Comparison of ENCODE assay signal across 19 cellular contexts in genomic region chr22:41948142-41948541, GRCh38. TPM values are rescaled to one million over a fixed set of nuclear protein-coding genes. Genes with fewer than 3 reads are reported as not detected.
DNase-seq lines count a peak whose midpoint lies in the region; ATAC-seq and TF ChIP-seq lines count a peak whose summit lies in the region.
"Had no signal": no experiment of that assay in that cellular context is flagged by ENCODE, and none has a peak within 500 bp of the region (broad histone marks: within the 10 kb centered on the region; RNA-seq: fewer than 3 reads in every experiment).

No MANE protein-coding gene starts in this region.

- H2AFZ ChIP-seq in GM23338 (no peak overlapping the region), SU-DHL-6 (ENCODE audit: low read depth, low read length, severe bottlenecking) (no peak overlapping the region)

- H3K9me3 Mint-ChIP-seq in activated CD4-positive, alpha-beta memory T cell treated with anti-CD3 and anti-CD28 coated beads for 36 hours = no peaks in the 10 kb centered on the region
- H3K9me3 Mint-ChIP-seq in activated CD4-positive, alpha-beta memory T cell treated with anti-CD3 and anti-CD28 coated beads, Interleukin-2, amount 10 ng/mL, durations not matched to agents 7 days and 5 days = no peaks in the 10 kb centered on the region
- H3K9me3 Mint-ChIP-seq in GM23338 = no peaks in the 10 kb centered on the region

- no peaks in the 10 kb centered on the region for H3K9me3 ChIP-seq in SU-DHL-6 (ENCODE audit: insufficient read depth, low read length)
- H3K9me3 ChIP-seq in left lung = no peaks in the 10 kb centered on the region
- H3K9me3 ChIP-seq: A549, suprapubic skin had no signal

- H3K79me2 ChIP-seq in GM23338 (replicated peaks; ENCODE audit: insufficient read depth) = peaks cover 10% of the 10 kb centered on the region
- H3K79me2 ChIP-seq in SU-DHL-6 (ENCODE audit: insufficient read depth, low read length) = peaks cover 23% of the 10 kb centered on the region

- H3K9me2 ChIP-seq in GM23338 (ENCODE audit: insufficient read depth) (no peaks in the 10 kb centered on the region), SU-DHL-6 (replicated peaks; ENCODE audit: insufficient read depth, low read length) (no peaks in the 10 kb centered on the region)

- peaks cover 27% of the 10 kb centered on the region for H3K36me3 Mint-ChIP-seq in activated CD4-positive, alpha-beta memory T cell treated with anti-CD3 and anti-CD28 coated beads for 36 hours
- peaks cover 27% of the 10 kb centered on the region for H3K36me3 Mint-ChIP-seq in activated CD4-positive, alpha-beta memory T cell treated with anti-CD3 and anti-CD28 coated beads, Interleukin-2, amount 10 ng/mL, durations not matched to agents 7 days and 5 days (ENCODE audit: low read depth)
- peaks cover 27% of the 10 kb centered on the region for H3K36me3 Mint-ChIP-seq in GM23338 (ENCODE audit: low read depth)

- H3K4me2 ChIP-seq in GM23338 (no peak overlapping the region), SU-DHL-6 (ENCODE audit: low read depth, low read length, poor library complexity, severe bottlenecking) (peak overlapping the region; percentile 93)

- H3K27ac Mint-ChIP-seq in activated CD4-positive, alpha-beta memory T cell treated with anti-CD3 and anti-CD28 coated beads for 36 hours = no peak overlapping the region
- no peak overlapping the region for H3K27ac Mint-ChIP-seq in activated CD4-positive, alpha-beta memory T cell treated with anti-CD3 and anti-CD28 coated beads, Interleukin-2, amount 10 ng/mL, durations not matched to agents 7 days and 5 days
- H3K27ac Mint-ChIP-seq in GM23338 = no peak overlapping the region

- TF ChIP-seq CTCF in GM23338 (conservative IDR thresholded peaks at IDR 0.05; ENCODE audit: low read depth in 2 of 2) = no peak
- no peak for TF ChIP-seq CTCF in SU-DHL-6 (IDR thresholded peaks at IDR 0.05; ENCODE audit: insufficient read depth, low read length, poor library complexity, severe bottlenecking)
- no peak for TF ChIP-seq CTCF in left lung (IDR thresholded peaks at IDR 0.05)

- H3K27ac ChIP-seq in GM23338 (ENCODE audit: low read depth) = no peak overlapping the region
- H3K27ac ChIP-seq in SU-DHL-6 (ENCODE audit: low read depth, low read length) = no peak overlapping the region
- no peak overlapping the region for H3K27ac ChIP-seq in left lung
- H3K27ac ChIP-seq: suprapubic skin had no signal

- no peak for ATAC-seq in GM23338
- ATAC-seq in left lung = no peak
- ATAC-seq: A549, left colon had no signal

- no peak overlapping the region for H3K4me3 ChIP-seq in GM23338
- H3K4me3 ChIP-seq in SU-DHL-6 (ENCODE audit: insufficient read depth, low read length, poor library complexity, severe bottlenecking) = no peak overlapping the region
- no peak overlapping the region for H3K4me3 ChIP-seq in left lung
- H3K4me3 ChIP-seq: A549 had no signal

- DNase-seq in activated CD4-positive, alpha-beta memory T cell treated with anti-CD3 and anti-CD28 coated beads for 36 hours = no peak
- no peak for DNase-seq in activated CD4-positive, alpha-beta memory T cell treated with anti-CD3 and anti-CD28 coated beads, Interleukin-2, amount 10 ng/mL, durations not matched to agents 7 days and 5 days
- DNase-seq in GM23338 (ENCODE audit: low spot score) (no peak), kidney tubule cell (ENCODE audit: low spot score) (peak; percentile 72), GOT3 (lab: John Stamatoyannopoulos, UW) (no peak), left lung (no peak), hippocampal formation (lab: John Stamatoyannopoulos, UW) (no peak)
- DNase-seq: activated CD4-positive, alpha-beta T cell treated with anti-CD3 and anti-CD28 coated beads, Interleukin-2, amount 50 U/mL, for 4 hours; amygdala; central memory CD4-positive, alpha-beta T cell; DMS 273 treated with DMSO at 0.1 percent for 48 hours; left colon; midbrain; NCI-H187; NCI-H226; NCI-H82 had no signal

- H3K9ac ChIP-seq in SU-DHL-6 (ENCODE audit: low read length) = peak overlapping the region; percentile 98

- peaks cover 43% of the 10 kb centered on the region for H3K4me1 Mint-ChIP-seq in activated CD4-positive, alpha-beta memory T cell treated with anti-CD3 and anti-CD28 coated beads for 36 hours (ENCODE audit: low read depth)
- H3K4me1 Mint-ChIP-seq in activated CD4-positive, alpha-beta memory T cell treated with anti-CD3 and anti-CD28 coated beads, Interleukin-2, amount 10 ng/mL, durations not matched to agents 7 days and 5 days = peaks cover 45% of the 10 kb centered on the region
- peaks cover 32% of the 10 kb centered on the region for H3K4me1 Mint-ChIP-seq in GM23338

- POLR2A ChIA-PET in activated CD4-positive, alpha-beta memory T cell treated with anti-CD3 and anti-CD28 coated beads for 36 hours (lab: Charles Lee) = interaction anchor here (0.6 to 0.7 kb wide), 2 partner anchors 42 to 142 kb away, joined by 3 read pairs; no protein-coding TSS in a partner anchor
- POLR2A ChIA-PET in activated CD4-positive, alpha-beta memory T cell treated with anti-CD3 and anti-CD28 coated beads, Interleukin-2, amount 10 ng/mL, durations not matched to agents 7 days and 5 days (lab: Charles Lee) = interaction anchor here (1.2 to 2.6 kb wide), 7 partner anchors 40 to 666 kb away, joined by 3 to 39 read pairs (median 11); partner anchors contain the start of genes NDUFA6, POLDIP3, SNU13 and SREBF2

- H3K27me3 ChIP-seq in GM23338 (ENCODE audit: insufficient read depth) (0 out of 2 replicates have a peak, but pooled peaks cover 3% of the 10 kb centered on the region), SU-DHL-6 (ENCODE audit: low read length) (no peaks in the 10 kb centered on the region), left lung (no peaks in the 10 kb centered on the region)

- peaks cover 20% of the 10 kb centered on the region for H3F3A ChIP-seq in GM23338 (replicated peaks; ENCODE audit: low read depth)
- peaks cover 19% of the 10 kb centered on the region for H3F3A ChIP-seq in SU-DHL-6 (ENCODE audit: insufficient read depth)

- H3K27me3 Mint-ChIP-seq in activated CD4-positive, alpha-beta memory T cell treated with anti-CD3 and anti-CD28 coated beads for 36 hours = no peaks in the 10 kb centered on the region
- H3K27me3 Mint-ChIP-seq in activated CD4-positive, alpha-beta memory T cell treated with anti-CD3 and anti-CD28 coated beads, Interleukin-2, amount 10 ng/mL, durations not matched to agents 7 days and 5 days = no peaks in the 10 kb centered on the region
- peaks cover 24% of the 10 kb centered on the region for H3K27me3 Mint-ChIP-seq in GM23338 (ENCODE audit: insufficient read depth, low read depth, poor library complexity)

- H3K4me1 ChIP-seq in GM23338 (ENCODE audit: insufficient read depth) = peaks cover 35% of the 10 kb centered on the region
- peaks cover 0 to 17% of the 10 kb centered on the region in 2 donors for H3K4me1 ChIP-seq in left lung

- peaks cover 15% of the 10 kb centered on the region for H4K20me1 ChIP-seq in GM23338 (replicated peaks; ENCODE audit: insufficient read depth)
- no peaks in the 10 kb centered on the region for H4K20me1 ChIP-seq in SU-DHL-6 (ENCODE audit: low read depth, low read length)

- H3K4me3 Mint-ChIP-seq in activated CD4-positive, alpha-beta memory T cell treated with anti-CD3 and anti-CD28 coated beads for 36 hours = peak overlapping the region; percentile 98
- no peak overlapping the region for H3K4me3 Mint-ChIP-seq in activated CD4-positive, alpha-beta memory T cell treated with anti-CD3 and anti-CD28 coated beads, Interleukin-2, amount 10 ng/mL, durations not matched to agents 7 days and 5 days
- H3K4me3 Mint-ChIP-seq in GM23338 = peak overlapping the region; percentile 82; the same call in 1 of the 3 replicates

- intact Hi-C loops in activated CD4-positive, alpha-beta memory T cell treated with anti-CD3 and anti-CD28 coated beads for 36 hours (cut with micrococcal nuclease) = loop anchor here (5.0 kb wide), 2 partner anchors 124 to 494 kb away; partner anchors contain the start of genes NAGA and PHETA2
- intact Hi-C loops in left lung (cut with DNase I) = loop anchor here in 1 of 2 donors (10.0 kb wide), 1 partner anchor 123 kb away; no protein-coding TSS in a partner anchor

- CTCF ChIA-PET in activated CD4-positive, alpha-beta memory T cell treated with anti-CD3 and anti-CD28 coated beads for 36 hours (lab: Charles Lee) = interaction anchor here (0.6 to 3.7 kb wide), 5 partner anchors 8 to 793 kb away, joined by 3 to 12 read pairs (median 7); no protein-coding TSS in a partner anchor
- CTCF ChIA-PET in activated CD4-positive, alpha-beta memory T cell treated with anti-CD3 and anti-CD28 coated beads, Interleukin-2, amount 10 ng/mL, durations not matched to agents 7 days and 5 days (lab: Charles Lee) = interaction anchor here (0.7 to 1.0 kb wide), 3 partner anchors 13 to 493 kb away, joined by 3 read pairs; no protein-coding TSS in a partner anchor

- H3K36me3 ChIP-seq in GM23338 (ENCODE audit: insufficient read depth) = 0 out of 2 replicates have a peak, but pooled peaks cover 4% of the 10 kb centered on the region
- H3K36me3 ChIP-seq in SU-DHL-6 (ENCODE audit: low read length) = peaks cover 11% of the 10 kb centered on the region
- H3K36me3 ChIP-seq in left lung = no peaks in the 10 kb centered on the region
- H3K36me3 ChIP-seq: suprapubic skin had no signal

RNA-seq across cellular contexts. Expression of gene CENPM, which starts 1.2 kb away (rescaled TPM):
- total RNA-seq in activated CD4-positive, alpha-beta memory T cell treated with anti-CD3 and anti-CD28 coated beads for 36 hours = 100 to 1,000 TPM in 1 of 2 experiments, 10 to 100 TPM in 1; 99.9 to 106 TPM
- 10 to 100 TPM; 71.8 to 81.2 TPM for total RNA-seq in activated CD4-positive, alpha-beta memory T cell treated with anti-CD3 and anti-CD28 coated beads, Interleukin-2, amount 10 ng/mL, durations not matched to agents 7 days and 5 days
- 40.0 and 61.6 TPM in 2 replicates for total RNA-seq in GM23338 (2014; rRNA removed; shearing (Covaris generic))
- polyA plus RNA-seq in GM23338 (2016; fragmentation: Nextera tagmentation; extraction: Ambion mirVana) = 50.0 and 51.1 TPM in 2 replicates
- total RNA-seq in left lung = 10 to 100 TPM in 1 of 2 donors, 1 to 10 TPM in 1; 9.6 to 12.0 TPM

RNA-seq across cellular contexts. Expression of gene SEPTIN3, which starts 21.1 kb away (rescaled TPM):
- total RNA-seq in activated CD4-positive, alpha-beta memory T cell treated with anti-CD3 and anti-CD28 coated beads for 36 hours = 1 to 10 TPM; 2.2 to 2.8 TPM
- 1 to 10 TPM; 2.8 to 3.2 TPM for total RNA-seq in activated CD4-positive, alpha-beta memory T cell treated with anti-CD3 and anti-CD28 coated beads, Interleukin-2, amount 10 ng/mL, durations not matched to agents 7 days and 5 days
- 28.4 and 30.7 TPM in 2 replicates for total RNA-seq in GM23338 (2014; rRNA removed; shearing (Covaris generic))
- 16.4 and 19.4 TPM in 2 replicates for polyA plus RNA-seq in GM23338 (2016; fragmentation: Nextera tagmentation; extraction: Ambion mirVana)
- total RNA-seq in left lung = 1 to 10 TPM in 1 of 2 donors, under 1 TPM in 1; 0.99 to 2.0 TPM

RNA-seq across cellular contexts. Expression of gene TNFRSF13C, which starts 21.5 kb away (rescaled TPM):
- total RNA-seq in activated CD4-positive, alpha-beta memory T cell treated with anti-CD3 and anti-CD28 coated beads for 36 hours = 1 to 10 TPM; 3.2 to 5.0 TPM
- total RNA-seq in activated CD4-positive, alpha-beta memory T cell treated with anti-CD3 and anti-CD28 coated beads, Interleukin-2, amount 10 ng/mL, durations not matched to agents 7 days and 5 days = 1 to 10 TPM; 2.3 to 2.6 TPM
- total RNA-seq in GM23338 (2014; rRNA removed; shearing (Covaris generic)) = 0.97 and 1.7 TPM in 2 replicates
- polyA plus RNA-seq in GM23338 (2016; fragmentation: Nextera tagmentation; extraction: Ambion mirVana) = 0.75 and 1.0 TPM in 2 replicates
- under 1 TPM; 0.15 to 0.42 TPM for total RNA-seq in left lung

RNA-seq across cellular contexts. Expression of gene SHISA8, which starts 33.3 kb away (rescaled TPM):
- 1 to 10 TPM in 1 of 2 experiments, under 1 TPM in 1; 0.97 to 1.1 TPM for total RNA-seq in activated CD4-positive, alpha-beta memory T cell treated with anti-CD3 and anti-CD28 coated beads for 36 hours
- total RNA-seq in activated CD4-positive, alpha-beta memory T cell treated with anti-CD3 and anti-CD28 coated beads, Interleukin-2, amount 10 ng/mL, durations not matched to agents 7 days and 5 days = not detected
- 0.62 and 5.1 TPM in 2 replicates for total RNA-seq in GM23338 (2014; rRNA removed; shearing (Covaris generic))
- 0.21 TPM in 1 of 2 replicates, not detected in the other for polyA plus RNA-seq in GM23338 (2016; fragmentation: Nextera tagmentation; extraction: Ambion mirVana)
- not detected for total RNA-seq in left lung
- total RNA-seq: left colon, suprapubic skin had no signal
